ENCODE assay signal across 21 cellular contexts in the genomic region with DNA sequence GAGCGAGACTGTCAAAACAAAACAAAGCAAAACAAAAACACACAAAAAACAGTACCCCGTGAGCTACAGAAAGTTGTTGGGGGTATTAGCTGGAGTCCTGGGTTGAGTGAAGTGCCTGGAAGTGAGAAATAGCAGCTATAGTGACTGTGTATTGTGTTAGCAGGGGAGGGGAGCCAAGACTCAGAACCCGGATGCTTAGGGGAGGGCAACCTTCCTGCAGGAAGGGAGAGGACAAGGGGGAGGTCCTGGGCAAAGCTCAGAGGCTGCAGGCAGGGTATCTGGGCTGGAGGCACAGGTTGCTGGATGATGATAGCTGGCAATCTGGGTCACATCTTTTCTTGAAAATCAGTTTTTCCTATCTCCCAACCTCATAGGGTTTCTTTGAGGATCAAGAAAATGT.
"Had no signal": no experiment of that assay in that cellular context is flagged by ENCODE, and none has a peak within 500 bp of the region (broad histone marks: within the 10 kb centered on the region; RNA-seq: fewer than 3 reads in every experiment).

No MANE protein-coding gene starts in this region.

- H3K27ac Mint-ChIP-seq: activated B cell treated with CpG ODN at 0.5 μM for 24 hours; activated CD4-positive, alpha-beta memory T cell treated with anti-CD3 and anti-CD28 coated beads, Interleukin-2, amount 10 ng/mL, durations not matched to agents 7 days and 5 days; activated CD8-positive, alpha-beta memory T cell treated with anti-CD3 and anti-CD28 coated beads, Interleukin-2, amount 10 ng/mL, durations not matched to agents 7 days and 5 days; activated naive CD8-positive, alpha-beta T cell treated with anti-CD3 and anti-CD28 coated beads for 36 hours; activated T-helper 17 cell treated with anti-CD3 and anti-CD28 coated beads, Interleukin-2, amount 50 U/mL, for 72 hours; dendritic cell treated with granulocyte-macrophage colony-stimulating factor and Interleukin-4, amounts not matched to agents 40 ng/mL and 50 ng/mL, for 4 days; natural killer cell; T-helper 2 cell treated with Interferon-gamma antibody and Interleukin-4, amounts not matched to agents 5 μg/mL and 100 μg/mL, for 36 hours had no signal

- H3K4me3 Mint-ChIP-seq: activated B cell treated with CpG ODN at 0.5 μM for 24 hours; activated CD4-positive, alpha-beta memory T cell treated with anti-CD3 and anti-CD28 coated beads, Interleukin-2, amount 10 ng/mL, durations not matched to agents 7 days and 5 days; activated CD8-positive, alpha-beta memory T cell treated with anti-CD3 and anti-CD28 coated beads, Interleukin-2, amount 10 ng/mL, durations not matched to agents 7 days and 5 days; activated naive CD8-positive, alpha-beta T cell treated with anti-CD3 and anti-CD28 coated beads for 36 hours; activated T-helper 17 cell treated with anti-CD3 and anti-CD28 coated beads, Interleukin-2, amount 50 U/mL, for 72 hours; dendritic cell treated with granulocyte-macrophage colony-stimulating factor and Interleukin-4, amounts not matched to agents 40 ng/mL and 50 ng/mL, for 4 days; natural killer cell; T-helper 2 cell treated with Interferon-gamma antibody and Interleukin-4, amounts not matched to agents 5 μg/mL and 100 μg/mL, for 36 hours had no signal

- H3K4me1 Mint-ChIP-seq: activated B cell treated with CpG ODN at 0.5 μM for 24 hours; activated CD4-positive, alpha-beta memory T cell treated with anti-CD3 and anti-CD28 coated beads, Interleukin-2, amount 10 ng/mL, durations not matched to agents 7 days and 5 days; activated CD8-positive, alpha-beta memory T cell treated with anti-CD3 and anti-CD28 coated beads, Interleukin-2, amount 10 ng/mL, durations not matched to agents 7 days and 5 days; activated naive CD8-positive, alpha-beta T cell treated with anti-CD3 and anti-CD28 coated beads for 36 hours; activated T-helper 17 cell treated with anti-CD3 and anti-CD28 coated beads, Interleukin-2, amount 50 U/mL, for 72 hours; natural killer cell had no signal

- H3K36me3 Mint-ChIP-seq: activated CD8-positive, alpha-beta memory T cell treated with anti-CD3 and anti-CD28 coated beads, Interleukin-2, amount 10 ng/mL, durations not matched to agents 7 days and 5 days; activated naive CD8-positive, alpha-beta T cell treated with anti-CD3 and anti-CD28 coated beads for 36 hours; natural killer cell had no signal

- ATAC-seq: activated CD8-positive, alpha-beta memory T cell treated with anti-CD3 and anti-CD28 coated beads, Interleukin-2, amount 10 ng/mL, durations not matched to agents 7 days and 5 days; activated T-helper 17 cell treated with anti-CD3 and anti-CD28 coated beads, Interleukin-2, amount 50 U/mL, for 72 hours; natural killer cell had no signal

- H3K4me3 ChIP-seq: cardiac muscle cell, thoracic aorta, upper lobe of left lung had no signal

- DNase-seq: activated B cell treated with CpG ODN at 0.5 μM for 24 hours; activated CD4-positive, alpha-beta memory T cell treated with anti-CD3 and anti-CD28 coated beads, Interleukin-2, amount 10 ng/mL, durations not matched to agents 7 days and 5 days; activated CD4-positive, alpha-beta T cell treated with anti-CD3 and anti-CD28 coated beads for 4 hours; activated CD8-positive, alpha-beta memory T cell treated with anti-CD3 and anti-CD28 coated beads, Interleukin-2, amount 10 ng/mL, durations not matched to agents 7 days and 5 days; activated naive CD4-positive, alpha-beta T cell; activated naive CD8-positive, alpha-beta T cell treated with anti-CD3 and anti-CD28 coated beads for 36 hours; activated T-cell treated with anti-CD3 and anti-CD28 coated beads, Interleukin-2, amount 50 U/mL, for 1 hour; amniotic stem cell; effector memory CD4-positive, alpha-beta T cell; foreskin melanocyte; head of caudate nucleus; natural killer cell; nucleus accumbens; posterior cingulate gyrus; stimulated activated CD4-positive, alpha-beta T cell treated with anti-CD3 and anti-CD28 coated beads, Interleukin-2, amount 100 ng/mL, for 24 hours; upper lobe of left lung had no signal

- H3K9me3 Mint-ChIP-seq: activated B cell treated with CpG ODN at 0.5 μM for 24 hours; activated CD4-positive, alpha-beta memory T cell treated with anti-CD3 and anti-CD28 coated beads, Interleukin-2, amount 10 ng/mL, durations not matched to agents 7 days and 5 days; activated naive CD8-positive, alpha-beta T cell treated with anti-CD3 and anti-CD28 coated beads for 36 hours; activated T-helper 17 cell treated with anti-CD3 and anti-CD28 coated beads, Interleukin-2, amount 50 U/mL, for 72 hours; dendritic cell treated with granulocyte-macrophage colony-stimulating factor and Interleukin-4, amounts not matched to agents 40 ng/mL and 50 ng/mL, for 4 days; natural killer cell; T-helper 2 cell treated with Interferon-gamma antibody and Interleukin-4, amounts not matched to agents 5 μg/mL and 100 μg/mL, for 36 hours had no signal

- H3K27me3 Mint-ChIP-seq: activated B cell treated with CpG ODN at 0.5 μM for 24 hours; activated CD4-positive, alpha-beta memory T cell treated with anti-CD3 and anti-CD28 coated beads, Interleukin-2, amount 10 ng/mL, durations not matched to agents 7 days and 5 days; activated CD8-positive, alpha-beta memory T cell treated with anti-CD3 and anti-CD28 coated beads, Interleukin-2, amount 10 ng/mL, durations not matched to agents 7 days and 5 days; activated naive CD8-positive, alpha-beta T cell treated with anti-CD3 and anti-CD28 coated beads for 36 hours; dendritic cell treated with granulocyte-macrophage colony-stimulating factor and Interleukin-4, amounts not matched to agents 40 ng/mL and 50 ng/mL, for 4 days had no signal

- H3K9me3 ChIP-seq: thoracic aorta, upper lobe of left lung had no signal
